ENCODE assay signal across 22 cellular contexts in the genomic region with DNA sequence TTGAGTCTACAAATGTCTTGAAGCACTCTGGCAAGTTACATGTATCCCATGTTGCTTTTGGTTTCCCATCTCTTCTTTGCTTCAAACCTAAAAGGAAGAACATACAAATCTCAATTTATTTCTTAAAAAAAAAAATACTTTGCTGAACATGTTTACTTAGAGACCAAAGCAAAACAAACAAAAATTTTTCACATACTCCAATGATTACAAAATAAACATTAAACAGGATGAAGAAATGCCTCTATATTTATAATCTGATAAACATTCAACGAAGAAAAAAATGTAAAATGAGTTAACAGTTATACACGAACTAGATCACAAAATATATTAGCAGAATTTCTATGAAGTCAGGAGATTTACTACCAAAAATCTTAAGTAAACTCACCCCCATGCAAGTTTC. TPM values are rescaled to one million over a fixed set of nuclear protein-coding genes. Genes with fewer than 3 reads are reported as not detected.
A peak's percentile ranks its signal among the peaks of the same experiment; 100 is the strongest.
DNase-seq lines count a peak whose midpoint lies in the region; FAIRE-seq and TF ChIP-seq lines count a peak whose summit lies in the region.
"Had no signal": no experiment of that assay in that cellular context is flagged by ENCODE, and none has a peak within 500 bp of the region (broad histone marks: within the 10 kb centered on the region; RNA-seq: fewer than 3 reads in every experiment).

No MANE protein-coding gene starts in this region.

- no peak overlapping the region for H3K27ac Mint-ChIP-seq in activated CD4-positive, alpha-beta T cell treated with anti-CD3 and anti-CD28 coated beads, Interleukin-2, amount 10 ng/mL, durations not matched to agents 24 days and 14 days
- H3K27ac Mint-ChIP-seq: GM23338 had no signal

- FAIRE-seq in endometrium (lab: Jason Lieb, UNC): peak; percentile 87
- FAIRE-seq in urothelium cell line (lab: Jason Lieb, UNC): no peak
- FAIRE-seq: GM18507, TTC549 had no signal

- peaks cover 11% of the 10 kb centered on the region for H3K4me1 ChIP-seq in osteoblast (ENCODE audit: insufficient read depth, low read length)
- H3K4me1 ChIP-seq: parathyroid adenoma had no signal

- H3K4me3 Mint-ChIP-seq in activated CD4-positive, alpha-beta T cell treated with anti-CD3 and anti-CD28 coated beads, Interleukin-2, amount 10 ng/mL, durations not matched to agents 24 days and 14 days: no peak overlapping the region
- H3K4me3 Mint-ChIP-seq: GM23338, naive B cell had no signal

- no peaks in the 10 kb centered on the region for H3K9me3 Mint-ChIP-seq in activated CD4-positive, alpha-beta T cell treated with anti-CD3 and anti-CD28 coated beads, Interleukin-2, amount 10 ng/mL, durations not matched to agents 24 days and 14 days
- H3K9me3 Mint-ChIP-seq: GM23338, naive B cell had no signal

- H3K27me3 ChIP-seq in osteoblast (ENCODE audit: insufficient read depth, low read length): no peaks in the 10 kb centered on the region
- H3K27me3 ChIP-seq: esophagus muscularis mucosa, heart left ventricle had no signal

- H3K36me3 Mint-ChIP-seq in activated CD4-positive, alpha-beta T cell treated with anti-CD3 and anti-CD28 coated beads, Interleukin-2, amount 10 ng/mL, durations not matched to agents 24 days and 14 days (ENCODE audit: low read depth): peaks cover 26% of the 10 kb centered on the region

- intact Hi-C loops in activated CD4-positive, alpha-beta T cell treated with anti-CD3 and anti-CD28 coated beads, Interleukin-2, amount 10 ng/mL, durations not matched to agents 24 days and 14 days (cut with micrococcal nuclease): no loop called here

- H3K79me2 ChIP-seq in osteoblast (ENCODE audit: insufficient read depth, low read length): no peaks in the 10 kb centered on the region
- H3K79me2 ChIP-seq: parathyroid adenoma had no signal

- DNase-seq in AG08395 (ENCODE audit: low spot score) (peak; percentile 18), LHCN-M2 (ENCODE audit: low read depth) (peak; percentile 27), osteoblast (ENCODE audit: insufficient read length, low spot score, missing footprints) (no peak), DMS153 (lab: John Stamatoyannopoulos, UW) (no peak), urothelium cell line (ENCODE audit: low spot score) (no peak), DMS114 treated with DMSO at 0.1 percent for 48 hours (lab: John Stamatoyannopoulos, UW; ENCODE audit: unreplicated experiment) (no peak)
- DNase-seq in activated CD4-positive, alpha-beta T cell treated with anti-CD3 and anti-CD28 coated beads, Interleukin-2, amount 10 ng/mL, durations not matched to agents 24 days and 14 days: no peak
- DNase-seq: activated CD4-positive, alpha-beta T cell treated with anti-CD3 and anti-CD28 coated beads for 48 hours; effector CD4-positive, alpha-beta T cell; heart left ventricle; naive B cell; NCI-H1105; stimulated activated CD4-positive, alpha-beta T cell treated with anti-CD3 and anti-CD28 coated beads, Interleukin-2, amount 100 ng/mL, for 24 hours; stimulated activated naive CD4-positive, alpha-beta T cell treated with Interleukin-2 at 50 U/mL for 16 hours; SW 1271 had no signal

- peaks cover 20% of the 10 kb centered on the region for H3K36me3 ChIP-seq in osteoblast (ENCODE audit: insufficient read depth, low read length)

- H3K4me3 ChIP-seq in osteoblast (ENCODE audit: insufficient read depth, low read length): no peak overlapping the region
- H3K4me3 ChIP-seq: esophagus muscularis mucosa, GM23338, heart left ventricle, lung had no signal

- no peak overlapping the region for H2AFZ ChIP-seq in osteoblast (ENCODE audit: low read length)
- H2AFZ ChIP-seq: GM23338, parathyroid adenoma had no signal

- no peaks in the 10 kb centered on the region for H3K9me3 ChIP-seq in osteoblast (ENCODE audit: low read depth, low read length)
- H3K9me3 ChIP-seq: esophagus muscularis mucosa, heart left ventricle had no signal

- no peaks in the 10 kb centered on the region for H3K4me1 Mint-ChIP-seq in activated CD4-positive, alpha-beta T cell treated with anti-CD3 and anti-CD28 coated beads, Interleukin-2, amount 10 ng/mL, durations not matched to agents 24 days and 14 days
- H3K4me1 Mint-ChIP-seq: naive B cell had no signal

- H3K27me3 Mint-ChIP-seq in activated CD4-positive, alpha-beta T cell treated with anti-CD3 and anti-CD28 coated beads, Interleukin-2, amount 10 ng/mL, durations not matched to agents 24 days and 14 days: no peaks in the 10 kb centered on the region
- H3K27me3 Mint-ChIP-seq: naive B cell had no signal

- peak overlapping the region; percentile 20 for H3K4me2 ChIP-seq in osteoblast (ENCODE audit: insufficient read depth, low read length)
- H3K4me2 ChIP-seq: GM23338 had no signal

- no peaks in the 10 kb centered on the region for H4K20me1 ChIP-seq in osteoblast (ENCODE audit: insufficient read depth, low read length)

- peak overlapping the region; percentile 47 for H3K27ac ChIP-seq in osteoblast (ENCODE audit: low read depth, low read length)
- H3K27ac ChIP-seq: esophagus muscularis mucosa, parathyroid adenoma had no signal

- no peak for TF ChIP-seq CTCF in osteoblast (IDR thresholded peaks at IDR 0.05; ENCODE audit: extremely low read depth, low read depth, low read length)

RNA-seq across cellular contexts. Expression of gene FAM204A, which starts 31.3 kb away (rescaled TPM):
- total RNA-seq in LHCN-M2 (2014; rRNA removed) (69.2 and 69.9 TPM in 2 replicates), osteoblast (75.7 and 85.8 TPM in 2 replicates)
- 32.5 TPM for polyA plus RNA-seq in LHCN-M2 (2012)
- total RNA-seq in activated CD4-positive, alpha-beta T cell treated with anti-CD3 and anti-CD28 coated beads, Interleukin-2, amount 10 ng/mL, durations not matched to agents 24 days and 14 days: 57.2 and 60.0 TPM in 2 replicates

Comparison
In these comparisons a context has a peak if more than half of its experiments do, and no peak if none do; other contexts are left out.
1. DNase-seq: peak in AG08395 (single experiment) and LHCN-M2 (single experiment); none in osteoblast (single experiment), DMS153 (single experiment), activated CD4-positive, alpha-beta T cell treated with anti-CD3 and anti-CD28 coated beads, Interleukin-2, amount 10 ng/mL, durations not matched to agents 24 days and 14 days (single experiment), urothelium cell line (single experiment) and DMS114 treated with DMSO at 0.1 percent for 48 hours (single experiment).